ENCODE assay signal across 21 cellular contexts in the genomic region with DNA sequence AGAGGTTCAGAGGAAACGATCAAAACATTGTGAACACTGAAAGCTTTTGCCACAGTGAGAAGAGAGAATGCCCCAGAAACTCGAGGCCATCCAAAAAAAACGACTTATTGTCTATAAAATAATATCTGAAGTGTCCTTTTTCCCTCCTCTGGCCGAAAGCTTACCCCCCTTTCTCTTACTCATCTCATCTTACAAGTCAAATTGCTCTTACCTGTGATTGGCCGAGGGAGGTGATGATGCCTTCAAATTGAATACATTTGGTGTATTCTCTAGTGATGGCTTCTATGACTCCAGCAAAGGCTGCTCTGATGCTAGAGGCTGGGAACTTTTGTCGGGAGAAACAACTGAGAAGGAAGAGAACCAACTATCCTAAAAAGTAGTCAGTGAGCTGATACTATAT.
"Had no signal": no experiment of that assay in that cellular context is flagged by ENCODE, and none has a peak within 500 bp of the region (broad histone marks: within the 10 kb centered on the region; RNA-seq: fewer than 3 reads in every experiment).

No MANE protein-coding gene starts in this region.

- H3K27me3 ChIP-seq: esophagus squamous epithelium, right atrium auricular region, suprapubic skin, transverse colon, uterus had no signal

- H3K4me3 ChIP-seq: esophagus squamous epithelium, mucosa of descending colon, right atrium auricular region, skin epidermis, suprapubic skin, transverse colon, uterus had no signal

- H3K27ac Mint-ChIP-seq: activated CD4-positive, alpha-beta memory T cell treated with anti-CD3 and anti-CD28 coated beads for 36 hours; activated CD4-positive, alpha-beta T cell treated with anti-CD3 and anti-CD28 coated beads for 36 hours; activated CD8-positive, alpha-beta memory T cell treated with anti-CD3 and anti-CD28 coated beads, Interleukin-2, amount 10 ng/mL, durations not matched to agents 7 days and 5 days; activated naive CD8-positive, alpha-beta T cell; immature natural killer cell; naive B cell; progenitor cell of endocrine pancreas; WTC11 had no signal

- H3K36me3 ChIP-seq: esophagus squamous epithelium, right atrium auricular region, suprapubic skin, transverse colon, uterus had no signal

- H3K9me3 Mint-ChIP-seq: activated CD4-positive, alpha-beta memory T cell treated with anti-CD3 and anti-CD28 coated beads for 36 hours; stimulated activated naive CD8-positive, alpha-beta T cell treated with anti-CD3 and anti-CD28 coated beads, Interleukin-15, amount 100 ng/mL, for 72 hours; WTC11 had no signal

- H3K4me3 Mint-ChIP-seq: activated CD4-positive, alpha-beta memory T cell treated with anti-CD3 and anti-CD28 coated beads for 36 hours; activated CD4-positive, alpha-beta T cell treated with anti-CD3 and anti-CD28 coated beads for 36 hours; activated CD8-positive, alpha-beta memory T cell treated with anti-CD3 and anti-CD28 coated beads, Interleukin-2, amount 10 ng/mL, durations not matched to agents 7 days and 5 days; activated naive CD8-positive, alpha-beta T cell; immature natural killer cell; naive B cell; neural crest cell; stimulated activated naive CD8-positive, alpha-beta T cell treated with anti-CD3 and anti-CD28 coated beads, Interleukin-15, amount 100 ng/mL, for 72 hours; WTC11 had no signal

- H3K4me1 ChIP-seq: esophagus squamous epithelium, right atrium auricular region, transverse colon, uterus had no signal

- H3K27ac ChIP-seq: esophagus squamous epithelium, right atrium auricular region, skin epidermis, suprapubic skin, transverse colon, uterus had no signal

- H3K9me3 ChIP-seq: esophagus squamous epithelium, mucosa of descending colon, right atrium auricular region, suprapubic skin, transverse colon, uterus had no signal

- DNase-seq: activated CD4-positive, alpha-beta memory T cell treated with anti-CD3 and anti-CD28 coated beads for 36 hours; activated CD4-positive, alpha-beta T cell treated with anti-CD3 and anti-CD28 coated beads for 36 hours; activated CD8-positive, alpha-beta memory T cell treated with anti-CD3 and anti-CD28 coated beads, Interleukin-2, amount 10 ng/mL, durations not matched to agents 7 days and 5 days; effector memory CD4-positive, alpha-beta T cell; esophagus squamous epithelium; immature natural killer cell; kidney glomerular epithelial cell; mesenchymal stem cell; mucosa of descending colon; naive B cell; stimulated activated CD4-positive, alpha-beta T cell treated with anti-CD3 and anti-CD28 coated beads, Interleukin-2, amount 100 ng/mL, for 48 hours; stimulated activated naive CD8-positive, alpha-beta T cell treated with anti-CD3 and anti-CD28 coated beads, Interleukin-15, amount 100 ng/mL, for 72 hours; transverse colon; uterus had no signal

- ATAC-seq: activated CD4-positive, alpha-beta T cell treated with anti-CD3 and anti-CD28 coated beads for 36 hours; activated CD8-positive, alpha-beta memory T cell treated with anti-CD3 and anti-CD28 coated beads, Interleukin-2, amount 10 ng/mL, durations not matched to agents 7 days and 5 days; mucosa of descending colon; stimulated activated naive CD8-positive, alpha-beta T cell treated with anti-CD3 and anti-CD28 coated beads, Interleukin-15, amount 100 ng/mL, for 72 hours; WTC11 had no signal

- H3K36me3 Mint-ChIP-seq: activated CD4-positive, alpha-beta memory T cell treated with anti-CD3 and anti-CD28 coated beads for 36 hours; activated CD8-positive, alpha-beta memory T cell treated with anti-CD3 and anti-CD28 coated beads, Interleukin-2, amount 10 ng/mL, durations not matched to agents 7 days and 5 days; activated naive CD8-positive, alpha-beta T cell; immature natural killer cell; naive B cell; WTC11 had no signal

- H3K4me1 Mint-ChIP-seq: activated CD4-positive, alpha-beta T cell treated with anti-CD3 and anti-CD28 coated beads for 36 hours; activated CD8-positive, alpha-beta memory T cell treated with anti-CD3 and anti-CD28 coated beads, Interleukin-2, amount 10 ng/mL, durations not matched to agents 7 days and 5 days; immature natural killer cell; naive B cell; stimulated activated naive CD8-positive, alpha-beta T cell treated with anti-CD3 and anti-CD28 coated beads, Interleukin-15, amount 100 ng/mL, for 72 hours; WTC11 had no signal
